ENCODE assay signal across 20 cellular contexts in genomic region chr9:81037889-81038288, GRCh38.
DNase-seq lines count a peak whose midpoint lies in the region; ATAC-seq, FAIRE-seq and TF ChIP-seq lines count a peak whose summit lies in the region.
"Had no signal": no experiment of that assay in that cellular context is flagged by ENCODE, and none has a peak within 500 bp of the region (broad histone marks: within the 10 kb centered on the region; RNA-seq: fewer than 3 reads in every experiment).

No MANE protein-coding gene starts in this region.

- TF ChIP-seq CTCF in D721Med (IDR thresholded peaks at IDR 0.05; ENCODE audit: insufficient read depth, missing control alignments) (no peak), lower leg skin (IDR thresholded peaks at IDR 0.05) (no peak)

- ATAC-seq in SK-N-SH treated with all-trans-retinoic acid at 6 μM for 48 hours (no peak), GM18873 (IDR thresholded peaks at IDR 0.05; ENCODE audit: low FRiP score, unreplicated experiment) (no peak)
- ATAC-seq: CD8-positive, alpha-beta T cell had no signal

- DNase-seq in D721Med (ENCODE audit: insufficient read length, low spot score) = no peak
- DNase-seq in NCI-H82 treated with DMSO at 0.1 percent for 48 hours (lab: John Stamatoyannopoulos, UW; ENCODE audit: unreplicated experiment) = peak; percentile 68
- no peak for DNase-seq in lower leg skin (ENCODE audit: low spot score in 2 of 2)
- no peak for DNase-seq in putamen (ENCODE audit: low spot score)
- DNase-seq: Caco-2; CD4-positive, CD25-positive, alpha-beta regulatory T cell; CD8-positive, alpha-beta T cell; DMS 273 treated with DMSO at 0.1 percent for 48 hours; DMS79; EL; GDM1; GOT3; H7; HCEC 1CT had no signal

- TF ChIP-seq POLR2A in lower leg skin (IDR thresholded peaks at IDR 0.05) = no peak

- intact Hi-C loops in lower leg skin (cut with DNase I; ENCODE audit: low total_unique reads) = no loop called here

- peak; percentile 60 for FAIRE-seq in D721Med (lab: Jason Lieb, UNC)
- FAIRE-seq: A204.1, GM12891, GM18507 had no signal

- H3K4me3 ChIP-seq in lower leg skin (ENCODE audit: low read depth, poor library complexity, severe bottlenecking) = no peak overlapping the region
- H3K4me3 ChIP-seq: BLaER1 had no signal

- 74 to 76% methylated on average over 2 of the region's 2 CpGs for WGBS in lower leg skin, 2 donors

TF ChIP-seq in SK-N-SH treated with all-trans-retinoic acid at 6 μM for 48 hours, 23 proteins besides CTCF, POLR2A, EP300 and RAD21:
- TF ChIP-seq BACH2 (CRISPR knock-in tag; IDR thresholded peaks at IDR 0.05; ENCODE audit: borderline replicate concordance) = no peak
- TF ChIP-seq TCF4 (CRISPR knock-in tag; IDR thresholded peaks at IDR 0.05; ENCODE audit: borderline replicate concordance) = peak; percentile 39; the same call in 1 of the 2 replicates
